In the genomic region with DNA sequence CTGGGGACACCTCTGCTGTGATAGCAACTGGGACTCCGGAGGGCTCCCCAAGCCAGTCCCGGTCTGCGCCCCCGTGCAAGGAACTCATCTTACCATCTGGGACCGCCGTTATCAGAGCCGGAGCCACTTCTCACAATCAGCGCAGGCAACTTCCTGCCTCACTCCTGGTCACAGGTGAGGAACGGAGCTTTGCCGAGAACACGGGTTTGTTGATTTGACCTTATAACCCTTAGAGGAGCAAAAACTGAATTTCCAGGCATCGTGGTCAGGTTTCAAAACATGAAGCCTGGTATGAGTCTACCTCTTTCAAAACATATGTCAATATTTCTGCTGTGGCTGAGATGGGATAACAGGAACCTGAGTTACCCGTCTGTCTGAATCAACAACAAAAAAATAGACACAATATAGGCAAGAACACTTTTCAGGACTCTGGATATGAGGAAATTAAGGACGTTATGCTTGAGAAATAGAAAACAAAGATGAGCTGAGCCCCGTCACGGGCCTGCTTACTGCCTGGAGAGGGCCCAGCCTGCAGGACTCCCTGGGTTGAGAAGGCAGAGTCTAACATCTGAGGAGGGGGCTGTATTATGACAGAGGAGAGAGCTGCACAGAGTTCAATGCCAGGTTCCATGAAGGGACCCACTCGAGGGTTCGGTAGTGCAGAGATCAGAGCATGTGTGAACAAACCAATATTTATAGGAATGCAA, we compare ENCODE assay signal across 1 cellular context.
TF ChIP-seq lines count a peak whose summit lies in the region.

No MANE protein-coding gene starts in this region.

TF ChIP-seq in HepG2, 621 proteins besides CTCF, POLR2A, EP300 and RAD21:
- peak; percentile 69 for TF ChIP-seq NR2F6 (IDR thresholded peaks at IDR 0.05)
- TF ChIP-seq NR2F6 (CRISPR knock-in tag; IDR thresholded peaks at IDR 0.05): peak; percentile 72; the same call in 1 of the 2 replicates
- peak; percentile 39; the same call in 1 of the 2 replicates for TF ChIP-seq ELF3 (CRISPR knock-in tag; IDR thresholded peaks at IDR 0.05)
- TF ChIP-seq SAP130 (CRISPR knock-in tag; IDR thresholded peaks at IDR 0.05; ENCODE audit: low read depth): peak; percentile 31; the same call in 1 of the 2 replicates
- TF ChIP-seq KLF16 (CRISPR knock-in tag; IDR thresholded peaks at IDR 0.05): peak in 1 of 2 experiments; percentile 50; a peak in 1 of 4 replicates
- TF ChIP-seq SMAD3 (CRISPR knock-in tag; IDR thresholded peaks at IDR 0.05): 0 out of 2 replicates have a peak, but pooled peaks have one; percentile 25
- no peak for TF ChIP-seq KDM3A (CRISPR knock-in tag; IDR thresholded peaks at IDR 0.05; ENCODE audit: low read depth)
- no peak for TF ChIP-seq HOXA3 (CRISPR knock-in tag; IDR thresholded peaks at IDR 0.05)
- TF ChIP-seq, protein P1, sequence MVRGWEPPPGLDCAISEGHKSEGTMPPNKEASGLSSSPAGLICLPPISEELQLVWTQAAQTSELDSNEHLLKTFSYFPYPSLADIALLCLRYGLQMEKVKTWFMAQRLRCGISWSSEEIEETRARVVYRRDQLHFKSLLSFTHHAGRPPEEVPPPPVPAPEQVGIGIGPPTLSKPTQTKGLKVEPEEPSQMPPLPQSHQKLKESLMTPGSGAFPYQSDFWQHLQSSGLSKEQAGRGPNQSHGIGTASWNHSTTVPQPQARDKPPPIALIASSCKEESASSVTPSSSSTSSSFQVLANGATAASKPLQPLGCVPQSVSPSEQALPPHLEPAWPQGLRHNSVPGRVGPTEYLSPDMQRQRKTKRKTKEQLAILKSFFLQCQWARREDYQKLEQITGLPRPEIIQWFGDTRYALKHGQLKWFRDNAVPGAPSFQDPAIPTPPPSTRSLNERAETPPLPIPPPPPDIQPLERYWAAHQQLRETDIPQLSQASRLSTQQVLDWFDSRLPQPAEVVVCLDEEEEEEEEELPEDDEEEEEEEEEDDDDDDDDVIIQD (CRISPR knock-in tag; IDR thresholded peaks at IDR 0.05; ENCODE audit: low read depth): peak; percentile 56; the same call in 1 of the 2 replicates
- no peak for TF ChIP-seq MTA1 (CRISPR knock-in tag; IDR thresholded peaks at IDR 0.05; ENCODE audit: borderline replicate concordance)
- TF ChIP-seq, protein P2, sequence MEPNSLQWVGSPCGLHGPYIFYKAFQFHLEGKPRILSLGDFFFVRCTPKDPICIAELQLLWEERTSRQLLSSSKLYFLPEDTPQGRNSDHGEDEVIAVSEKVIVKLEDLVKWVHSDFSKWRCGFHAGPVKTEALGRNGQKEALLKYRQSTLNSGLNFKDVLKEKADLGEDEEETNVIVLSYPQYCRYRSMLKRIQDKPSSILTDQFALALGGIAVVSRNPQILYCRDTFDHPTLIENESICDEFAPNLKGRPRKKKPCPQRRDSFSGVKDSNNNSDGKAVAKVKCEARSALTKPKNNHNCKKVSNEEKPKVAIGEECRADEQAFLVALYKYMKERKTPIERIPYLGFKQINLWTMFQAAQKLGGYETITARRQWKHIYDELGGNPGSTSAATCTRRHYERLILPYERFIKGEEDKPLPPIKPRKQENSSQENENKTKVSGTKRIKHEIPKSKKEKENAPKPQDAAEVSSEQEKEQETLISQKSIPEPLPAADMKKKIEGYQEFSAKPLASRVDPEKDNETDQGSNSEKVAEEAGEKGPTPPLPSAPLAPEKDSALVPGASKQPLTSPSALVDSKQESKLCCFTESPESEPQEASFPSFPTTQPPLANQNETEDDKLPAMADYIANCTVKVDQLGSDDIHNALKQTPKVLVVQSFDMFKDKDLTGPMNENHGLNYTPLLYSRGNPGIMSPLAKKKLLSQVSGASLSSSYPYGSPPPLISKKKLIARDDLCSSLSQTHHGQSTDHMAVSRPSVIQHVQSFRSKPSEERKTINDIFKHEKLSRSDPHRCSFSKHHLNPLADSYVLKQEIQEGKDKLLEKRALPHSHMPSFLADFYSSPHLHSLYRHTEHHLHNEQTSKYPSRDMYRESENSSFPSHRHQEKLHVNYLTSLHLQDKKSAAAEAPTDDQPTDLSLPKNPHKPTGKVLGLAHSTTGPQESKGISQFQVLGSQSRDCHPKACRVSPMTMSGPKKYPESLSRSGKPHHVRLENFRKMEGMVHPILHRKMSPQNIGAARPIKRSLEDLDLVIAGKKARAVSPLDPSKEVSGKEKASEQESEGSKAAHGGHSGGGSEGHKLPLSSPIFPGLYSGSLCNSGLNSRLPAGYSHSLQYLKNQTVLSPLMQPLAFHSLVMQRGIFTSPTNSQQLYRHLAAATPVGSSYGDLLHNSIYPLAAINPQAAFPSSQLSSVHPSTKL (CRISPR knock-in tag; IDR thresholded peaks at IDR 0.05): peak; percentile 58; the same call in 1 of the 2 replicates
- TF ChIP-seq, protein P3, sequence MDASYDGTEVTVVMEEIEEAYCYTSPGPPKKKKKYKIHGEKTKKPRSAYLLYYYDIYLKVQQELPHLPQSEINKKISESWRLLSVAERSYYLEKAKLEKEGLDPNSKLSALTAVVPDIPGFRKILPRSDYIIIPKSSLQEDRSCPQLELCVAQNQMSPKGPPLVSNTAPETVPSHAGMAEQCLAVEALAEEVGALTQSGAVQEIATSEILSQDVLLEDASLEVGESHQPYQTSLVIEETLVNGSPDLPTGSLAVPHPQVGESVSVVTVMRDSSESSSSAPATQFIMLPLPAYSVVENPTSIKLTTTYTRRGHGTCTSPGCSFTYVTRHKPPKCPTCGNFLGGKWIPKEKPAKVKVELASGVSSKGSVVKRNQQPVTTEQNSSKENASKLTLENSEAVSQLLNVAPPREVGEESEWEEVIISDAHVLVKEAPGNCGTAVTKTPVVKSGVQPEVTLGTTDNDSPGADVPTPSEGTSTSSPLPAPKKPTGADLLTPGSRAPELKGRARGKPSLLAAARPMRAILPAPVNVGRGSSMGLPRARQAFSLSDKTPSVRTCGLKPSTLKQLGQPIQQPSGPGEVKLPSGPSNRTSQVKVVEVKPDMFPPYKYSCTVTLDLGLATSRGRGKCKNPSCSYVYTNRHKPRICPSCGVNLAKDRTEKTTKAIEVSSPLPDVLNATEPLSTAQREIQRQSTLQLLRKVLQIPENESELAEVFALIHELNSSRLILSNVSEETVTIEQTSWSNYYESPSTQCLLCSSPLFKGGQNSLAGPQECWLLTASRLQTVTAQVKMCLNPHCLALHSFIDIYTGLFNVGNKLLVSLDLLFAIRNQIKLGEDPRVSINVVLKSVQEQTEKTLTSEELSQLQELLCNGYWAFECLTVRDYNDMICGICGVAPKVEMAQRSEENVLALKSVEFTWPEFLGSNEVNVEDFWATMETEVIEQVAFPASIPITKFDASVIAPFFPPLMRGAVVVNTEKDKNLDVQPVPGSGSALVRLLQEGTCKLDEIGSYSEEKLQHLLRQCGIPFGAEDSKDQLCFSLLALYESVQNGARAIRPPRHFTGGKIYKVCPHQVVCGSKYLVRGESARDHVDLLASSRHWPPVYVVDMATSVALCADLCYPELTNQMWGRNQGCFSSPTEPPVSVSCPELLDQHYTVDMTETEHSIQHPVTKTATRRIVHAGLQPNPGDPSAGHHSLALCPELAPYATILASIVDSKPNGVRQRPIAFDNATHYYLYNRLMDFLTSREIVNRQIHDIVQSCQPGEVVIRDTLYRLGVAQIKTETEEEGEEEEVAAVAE (CRISPR knock-in tag; IDR thresholded peaks at IDR 0.05; ENCODE audit: borderline replicate concordance): no peak
- TF ChIP-seq FOXO1 (CRISPR knock-in tag; IDR thresholded peaks at IDR 0.05): peak; percentile 12; the same call in 1 of the 2 replicates
- no peak for TF ChIP-seq XBP1 (CRISPR knock-in tag; IDR thresholded peaks at IDR 0.05)
- peak; percentile 30; the same call in 1 of the 2 replicates for TF ChIP-seq SOX5 (CRISPR knock-in tag; IDR thresholded peaks at IDR 0.05; ENCODE audit: borderline replicate concordance)
- TF ChIP-seq PHF20 (CRISPR knock-in tag; IDR thresholded peaks at IDR 0.05): no peak
- peak; percentile 71 for TF ChIP-seq RARA (CRISPR knock-in tag; IDR thresholded peaks at IDR 0.05)
- 0 out of 2 replicates have a peak, but pooled peaks have one; percentile 30 for TF ChIP-seq MIER3 (CRISPR knock-in tag; IDR thresholded peaks at IDR 0.05; ENCODE audit: borderline replicate concordance)
- TF ChIP-seq EEA1 (CRISPR knock-in tag; IDR thresholded peaks at IDR 0.05; ENCODE audit: borderline replicate concordance): no peak
- no peak for TF ChIP-seq ZSCAN31 (CRISPR knock-in tag; IDR thresholded peaks at IDR 0.05; ENCODE audit: low read depth)
- TF ChIP-seq, protein P4, sequence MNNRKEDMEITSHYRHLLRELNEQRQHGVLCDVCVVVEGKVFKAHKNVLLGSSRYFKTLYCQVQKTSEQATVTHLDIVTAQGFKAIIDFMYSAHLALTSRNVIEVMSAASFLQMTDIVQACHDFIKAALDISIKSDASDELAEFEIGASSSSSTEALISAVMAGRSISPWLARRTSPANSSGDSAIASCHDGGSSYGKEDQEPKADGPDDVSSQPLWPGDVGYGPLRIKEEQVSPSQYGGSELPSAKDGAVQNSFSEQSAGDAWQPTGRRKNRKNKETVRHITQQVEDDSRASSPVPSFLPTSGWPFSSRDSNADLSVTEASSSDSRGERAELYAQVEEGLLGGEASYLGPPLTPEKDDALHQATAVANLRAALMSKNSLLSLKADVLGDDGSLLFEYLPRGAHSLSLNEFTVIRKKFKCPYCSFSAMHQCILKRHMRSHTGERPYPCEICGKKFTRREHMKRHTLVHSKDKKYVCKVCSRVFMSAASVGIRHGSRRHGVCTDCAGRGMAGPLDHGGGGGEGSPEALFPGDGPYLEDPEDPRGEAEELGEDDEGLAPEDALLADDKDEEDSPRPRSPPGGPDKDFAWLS (CRISPR knock-in tag; IDR thresholded peaks at IDR 0.05; ENCODE audit: borderline replicate concordance): no peak
- peak; percentile 30; the same call in 1 of the 2 replicates for TF ChIP-seq FOSL2 (CRISPR knock-in tag; IDR thresholded peaks at IDR 0.05)
- peak; percentile 46; the same call in 1 of the 2 replicates for TF ChIP-seq FOXA3 (CRISPR knock-in tag; IDR thresholded peaks at IDR 0.05)
- TF ChIP-seq DNMT3B (CRISPR knock-in tag; conservative IDR thresholded peaks at IDR 0.05): no peak
- TF ChIP-seq KAT8 (CRISPR knock-in tag; IDR thresholded peaks at IDR 0.05): no peak
- TF ChIP-seq NR2F1 (CRISPR knock-in tag; IDR thresholded peaks at IDR 0.05): peak in 1 of 2 experiments; percentile 62; a peak in 1 of 4 replicates
- TF ChIP-seq GATAD2A (CRISPR knock-in tag; IDR thresholded peaks at IDR 0.05): peak; percentile 42; the same call in 1 of the 2 replicates
- peak; percentile 66; the same call in 1 of the 2 replicates for TF ChIP-seq BCL6 (CRISPR knock-in tag; IDR thresholded peaks at IDR 0.05)
- TF ChIP-seq FOXP1 (IDR thresholded peaks at IDR 0.05): no peak
- peak; percentile 36; the same call in 1 of the 2 replicates for TF ChIP-seq FOXP1 (CRISPR knock-in tag; IDR thresholded peaks at IDR 0.05)
- TF ChIP-seq ZNF292 (CRISPR knock-in tag; IDR thresholded peaks at IDR 0.05; ENCODE audit: borderline replicate concordance, low read depth): no peak
